ENCODE assay signal across 1 cellular context in the genomic region with DNA sequence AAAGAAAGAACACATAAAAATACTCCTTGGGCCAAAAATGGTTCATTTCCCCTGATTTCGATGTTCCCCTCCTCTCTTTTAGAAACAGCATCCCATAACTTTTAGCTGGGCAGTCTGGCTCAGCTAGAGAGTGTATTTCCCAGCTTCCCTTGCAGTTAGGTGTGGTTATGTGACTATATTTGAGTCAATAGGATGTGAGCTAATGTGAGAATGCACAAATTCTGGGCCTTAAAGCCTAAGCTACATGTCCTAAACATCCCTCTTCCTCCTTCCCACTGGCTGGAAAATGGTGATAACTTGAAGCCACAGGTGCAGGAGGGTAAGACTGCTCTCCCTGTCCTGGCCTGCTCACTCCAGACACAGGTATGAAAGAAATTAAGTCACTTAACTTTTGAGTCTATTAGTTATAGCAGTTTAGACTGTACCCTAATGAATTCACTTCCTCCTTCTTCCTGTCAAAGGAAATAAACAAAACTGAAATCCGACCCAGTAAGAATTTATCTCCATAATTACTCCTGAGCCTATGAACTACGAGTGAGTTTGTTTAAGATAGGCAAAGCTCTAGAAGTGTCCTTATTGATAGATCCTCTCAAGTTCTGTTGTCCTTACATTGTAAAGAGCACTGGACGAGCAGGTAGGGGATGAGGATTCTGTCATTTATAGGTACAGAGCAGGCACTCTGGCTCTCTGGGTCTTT.
TF ChIP-seq lines count a peak whose summit lies in the region.

No MANE protein-coding gene starts in this region.

TF ChIP-seq in GM12878, 131 proteins besides CTCF, POLR2A, EP300 and RAD21 (continued from another document):
- TF ChIP-seq ZNF622 (IDR thresholded peaks at IDR 0.05), result no peak
- TF ChIP-seq NBN (IDR thresholded peaks at IDR 0.05), result no peak
- TF ChIP-seq SMAD1 (IDR thresholded peaks at IDR 0.05; ENCODE audit: low read depth, partially characterized antibody), result no peak
- TF ChIP-seq, protein P1, sequence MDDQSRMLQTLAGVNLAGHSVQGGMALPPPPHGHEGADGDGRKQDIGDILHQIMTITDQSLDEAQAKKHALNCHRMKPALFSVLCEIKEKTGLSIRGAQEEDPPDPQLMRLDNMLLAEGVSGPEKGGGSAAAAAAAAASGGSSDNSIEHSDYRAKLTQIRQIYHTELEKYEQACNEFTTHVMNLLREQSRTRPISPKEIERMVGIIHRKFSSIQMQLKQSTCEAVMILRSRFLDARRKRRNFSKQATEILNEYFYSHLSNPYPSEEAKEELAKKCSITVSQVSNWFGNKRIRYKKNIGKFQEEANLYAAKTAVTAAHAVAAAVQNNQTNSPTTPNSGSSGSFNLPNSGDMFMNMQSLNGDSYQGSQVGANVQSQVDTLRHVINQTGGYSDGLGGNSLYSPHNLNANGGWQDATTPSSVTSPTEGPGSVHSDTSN (IDR thresholded peaks at IDR 0.05; ENCODE audit: insufficient replicate concordance, low read depth, low read length), result no peak
- TF ChIP-seq, protein P2, sequence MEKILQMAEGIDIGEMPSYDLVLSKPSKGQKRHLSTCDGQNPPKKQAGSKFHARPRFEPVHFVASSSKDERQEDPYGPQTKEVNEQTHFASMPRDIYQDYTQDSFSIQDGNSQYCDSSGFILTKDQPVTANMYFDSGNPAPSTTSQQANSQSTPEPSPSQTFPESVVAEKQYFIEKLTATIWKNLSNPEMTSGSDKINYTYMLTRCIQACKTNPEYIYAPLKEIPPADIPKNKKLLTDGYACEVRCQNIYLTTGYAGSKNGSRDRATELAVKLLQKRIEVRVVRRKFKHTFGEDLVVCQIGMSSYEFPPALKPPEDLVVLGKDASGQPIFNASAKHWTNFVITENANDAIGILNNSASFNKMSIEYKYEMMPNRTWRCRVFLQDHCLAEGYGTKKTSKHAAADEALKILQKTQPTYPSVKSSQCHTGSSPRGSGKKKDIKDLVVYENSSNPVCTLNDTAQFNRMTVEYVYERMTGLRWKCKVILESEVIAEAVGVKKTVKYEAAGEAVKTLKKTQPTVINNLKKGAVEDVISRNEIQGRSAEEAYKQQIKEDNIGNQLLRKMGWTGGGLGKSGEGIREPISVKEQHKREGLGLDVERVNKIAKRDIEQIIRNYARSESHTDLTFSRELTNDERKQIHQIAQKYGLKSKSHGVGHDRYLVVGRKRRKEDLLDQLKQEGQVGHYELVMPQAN (conservative IDR thresholded peaks at IDR 0.05), result no peak
- TF ChIP-seq HDGF (IDR thresholded peaks at IDR 0.05), result no peak
- TF ChIP-seq BRCA1 (IDR thresholded peaks at IDR 0.05; ENCODE audit: low read depth, low read length), result no peak
- TF ChIP-seq KLF5 (IDR thresholded peaks at IDR 0.05; ENCODE audit: partially characterized antibody), result no peak
- TF ChIP-seq, protein P3, sequence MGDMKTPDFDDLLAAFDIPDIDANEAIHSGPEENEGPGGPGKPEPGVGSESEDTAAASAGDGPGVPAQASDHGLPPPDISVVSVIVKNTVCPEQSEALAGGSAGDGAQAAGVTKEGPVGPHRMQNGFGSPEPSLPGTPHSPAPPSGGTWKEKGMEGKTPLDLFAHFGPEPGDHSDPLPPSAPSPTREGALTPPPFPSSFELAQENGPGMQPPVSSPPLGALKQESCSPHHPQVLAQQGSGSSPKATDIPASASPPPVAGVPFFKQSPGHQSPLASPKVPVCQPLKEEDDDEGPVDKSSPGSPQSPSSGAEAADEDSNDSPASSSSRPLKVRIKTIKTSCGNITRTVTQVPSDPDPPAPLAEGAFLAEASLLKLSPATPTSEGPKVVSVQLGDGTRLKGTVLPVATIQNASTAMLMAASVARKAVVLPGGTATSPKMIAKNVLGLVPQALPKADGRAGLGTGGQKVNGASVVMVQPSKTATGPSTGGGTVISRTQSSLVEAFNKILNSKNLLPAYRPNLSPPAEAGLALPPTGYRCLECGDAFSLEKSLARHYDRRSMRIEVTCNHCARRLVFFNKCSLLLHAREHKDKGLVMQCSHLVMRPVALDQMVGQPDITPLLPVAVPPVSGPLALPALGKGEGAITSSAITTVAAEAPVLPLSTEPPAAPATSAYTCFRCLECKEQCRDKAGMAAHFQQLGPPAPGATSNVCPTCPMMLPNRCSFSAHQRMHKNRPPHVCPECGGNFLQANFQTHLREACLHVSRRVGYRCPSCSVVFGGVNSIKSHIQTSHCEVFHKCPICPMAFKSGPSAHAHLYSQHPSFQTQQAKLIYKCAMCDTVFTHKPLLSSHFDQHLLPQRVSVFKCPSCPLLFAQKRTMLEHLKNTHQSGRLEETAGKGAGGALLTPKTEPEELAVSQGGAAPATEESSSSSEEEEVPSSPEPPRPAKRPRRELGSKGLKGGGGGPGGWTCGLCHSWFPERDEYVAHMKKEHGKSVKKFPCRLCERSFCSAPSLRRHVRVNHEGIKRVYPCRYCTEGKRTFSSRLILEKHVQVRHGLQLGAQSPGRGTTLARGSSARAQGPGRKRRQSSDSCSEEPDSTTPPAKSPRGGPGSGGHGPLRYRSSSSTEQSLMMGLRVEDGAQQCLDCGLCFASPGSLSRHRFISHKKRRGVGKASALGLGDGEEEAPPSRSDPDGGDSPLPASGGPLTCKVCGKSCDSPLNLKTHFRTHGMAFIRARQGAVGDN (IDR thresholded peaks at IDR 0.05), result no peak
- no peak for TF ChIP-seq SPI1 (IDR thresholded peaks at IDR 0.05; ENCODE audit: borderline replicate concordance, insufficient read depth, low read depth, low read length)
- TF ChIP-seq NFYA (IDR thresholded peaks at IDR 0.05; ENCODE audit: borderline replicate concordance, low read depth, low read length), result no peak
